In the genomic region with DNA sequence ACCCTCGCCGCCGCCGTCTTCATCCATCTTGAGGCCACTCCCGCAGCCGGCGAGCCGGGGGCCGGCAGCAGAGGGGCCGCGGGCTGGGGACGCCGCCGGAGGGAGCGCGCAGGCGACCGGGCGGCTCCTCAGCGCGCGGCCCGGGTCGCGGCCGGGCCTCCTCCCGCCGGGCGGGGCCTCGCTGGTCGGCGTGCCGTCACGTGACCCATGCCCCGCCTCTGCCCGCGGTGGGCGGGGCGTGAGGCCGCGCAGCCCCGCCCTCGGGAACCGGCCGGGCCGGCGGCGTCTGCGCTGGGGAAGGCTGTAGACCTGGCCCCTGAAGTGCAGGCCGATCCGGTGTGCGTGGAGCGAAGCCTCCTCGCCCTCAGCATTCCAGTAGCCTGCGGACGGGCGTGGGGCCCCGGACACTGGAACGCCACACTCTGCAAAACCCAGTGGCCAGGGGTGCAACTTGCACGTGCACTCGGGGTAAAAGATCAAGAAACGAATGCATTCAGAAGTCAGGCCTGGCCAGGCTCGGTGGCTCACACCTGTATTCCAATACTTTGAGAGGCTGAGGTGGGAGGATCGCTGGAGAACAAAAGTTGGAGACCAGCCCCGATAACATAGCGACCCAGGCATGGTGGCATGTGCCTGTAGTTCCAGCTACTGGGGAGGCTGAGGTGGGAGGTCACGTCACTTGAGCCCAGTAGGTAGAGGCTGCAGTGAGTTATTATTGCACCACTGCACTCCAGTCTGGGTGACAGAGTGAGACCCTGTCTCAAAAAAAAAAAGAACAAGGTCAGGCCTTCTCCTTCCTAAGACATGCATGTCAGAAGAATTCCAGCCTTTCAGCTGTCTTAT, we compare ENCODE assay signal across 8 cellular contexts. TPM values are rescaled to one million over a fixed set of nuclear protein-coding genes. Genes with fewer than 3 reads are reported as not detected.
DNase-seq lines count a peak whose midpoint lies in the region; ATAC-seq and TF ChIP-seq lines count a peak whose summit lies in the region.

A gene with protein sequence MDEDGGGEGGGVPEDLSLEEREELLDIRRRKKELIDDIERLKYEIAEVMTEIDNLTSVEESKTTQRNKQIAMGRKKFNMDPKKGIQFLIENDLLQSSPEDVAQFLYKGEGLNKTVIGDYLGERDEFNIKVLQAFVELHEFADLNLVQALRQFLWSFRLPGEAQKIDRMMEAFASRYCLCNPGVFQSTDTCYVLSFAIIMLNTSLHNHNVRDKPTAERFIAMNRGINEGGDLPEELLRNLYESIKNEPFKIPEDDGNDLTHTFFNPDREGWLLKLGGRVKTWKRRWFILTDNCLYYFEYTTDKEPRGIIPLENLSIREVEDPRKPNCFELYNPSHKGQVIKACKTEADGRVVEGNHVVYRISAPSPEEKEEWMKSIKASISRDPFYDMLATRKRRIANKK (minus strand): TSS at position 144 of the 843 bp plus-strand sequence. CDS start 117 bp downstream, at position 27.

- peak; percentile 89 for ATAC-seq in GM19463 (IDR thresholded peaks at IDR 0.05; ENCODE audit: unreplicated experiment)
- ATAC-seq in naive thymus-derived CD4-positive, alpha-beta T cell, result peak; percentile 97
- ATAC-seq in stimulated activated memory B cell treated with anti-CD40 and anti-IgM and Interleukin-4, amounts not matched to agents 10 μg/mL and 1 μg/mL and 100 μg/mL, for 72 hours, result peak; percentile 93

- peaks cover 5% of the 10 kb centered on the region for H3K27me3 Mint-ChIP-seq in Caco-2 (ENCODE audit: insufficient read depth, unreplicated experiment)
- H3K27me3 Mint-ChIP-seq in naive thymus-derived CD4-positive, alpha-beta T cell, result peaks cover 0 to 64% (median 12%) of the 10 kb centered on the region in 5 donors
- peaks cover 17% of the 10 kb centered on the region for H3K27me3 Mint-ChIP-seq in stimulated activated memory B cell treated with anti-CD40 and anti-IgM and Interleukin-4, amounts not matched to agents 10 μg/mL and 1 μg/mL and 100 μg/mL, for 72 hours

- POLR2A ChIA-PET in Caco-2 (lab: Charles Lee), result no interaction called here
- POLR2A ChIA-PET in naive thymus-derived CD4-positive, alpha-beta T cell (lab: Charles Lee), result interaction anchor here (0.6 to 1.0 kb wide), 3 partner anchors 81 to 1695 kb away, joined by 3 to 4 read pairs (median 3); no protein-coding TSS in a partner anchor

- no TSS peak for BruUV-seq in Caco-2 (replicated peaks; lab: Mats Ljungman, UMichigan)

- H3K36me3 Mint-ChIP-seq in Caco-2 (ENCODE audit: insufficient read depth, unreplicated experiment), result peaks cover 34% of the 10 kb centered on the region
- no peaks in the 10 kb centered on the region for H3K36me3 Mint-ChIP-seq in naive thymus-derived CD4-positive, alpha-beta T cell
- H3K36me3 Mint-ChIP-seq in stimulated activated memory B cell treated with anti-CD40 and anti-IgM and Interleukin-4, amounts not matched to agents 10 μg/mL and 1 μg/mL and 100 μg/mL, for 72 hours, result no peaks in the 10 kb centered on the region

- H3K36me3 ChIP-seq in Caco-2 (ENCODE audit: control insufficient read depth, insufficient read depth, low read length), result no peaks in the 10 kb centered on the region
- no peaks in the 10 kb centered on the region for H3K36me3 ChIP-seq in Peyer's patch
- H3K36me3 ChIP-seq in fibroblast of lung (ENCODE audit: control insufficient read depth, insufficient read depth, low read length), result no peaks in the 10 kb centered on the region
- H3K36me3 ChIP-seq in naive thymus-derived CD4-positive, alpha-beta T cell (ENCODE audit: control insufficient read depth in 2 of 3, insufficient read depth in 3 of 3, low read length in 3 of 3), result no peaks in the 10 kb centered on the region

- H3K4me3 ChIP-seq in Caco-2 (ENCODE audit: low read depth, low read length), result peak within 1 kb of the TSS; percentile 79
- H3K4me3 ChIP-seq in Peyer's patch, result peak within 1 kb of the TSS; percentile 82 to 99 (median 86)
- H3K4me3 ChIP-seq in fibroblast of lung (replicated peaks in 1 of 4; ENCODE audit: control extremely low read depth in 1 of 4, insufficient read depth in 1 of 4, low read depth in 3 of 4, low read length in 4 of 4), result peak within 1 kb of the TSS; percentile 88 to 96 (median 92)
- peak within 1 kb of the TSS; percentile 69 for H3K4me3 ChIP-seq in naive thymus-derived CD4-positive, alpha-beta T cell (ENCODE audit: low read length)

- H3K79me2 ChIP-seq in fibroblast of lung (ENCODE audit: control insufficient read depth, insufficient read depth, low read length), result peaks cover 43% of the 10 kb centered on the region

- H3K27me3 ChIP-seq in Caco-2 (replicated peaks; ENCODE audit: control insufficient read depth, insufficient read depth, low read length) (no peaks in the 10 kb centered on the region), Peyer's patch (no peaks in the 10 kb centered on the region), fibroblast of lung (ENCODE audit: control insufficient read depth, insufficient read depth, low read length) (no peaks in the 10 kb centered on the region)
- no peaks in the 10 kb centered on the region for H3K27me3 ChIP-seq in naive thymus-derived CD4-positive, alpha-beta T cell (ENCODE audit: control insufficient read depth in 2 of 2, insufficient read depth in 2 of 2, low read length in 2 of 2)

- H3K9ac ChIP-seq in fibroblast of lung (ENCODE audit: insufficient read depth, low read length), result peak within 1 kb of the TSS; percentile 81

- TF ChIP-seq POLR2A in Peyer's patch (IDR thresholded peaks at IDR 0.05), result peak in 1 of 2 donors; percentile 78

- no peaks in the 10 kb centered on the region for H4K20me1 ChIP-seq in fibroblast of lung (ENCODE audit: control insufficient read depth, extremely low read depth, insufficient read depth, low read length)

- H3K27ac Mint-ChIP-seq in Caco-2 (ENCODE audit: unreplicated experiment), result peak within 1 kb of the TSS; percentile 88
- H3K27ac Mint-ChIP-seq in naive thymus-derived CD4-positive, alpha-beta T cell, result peak within 1 kb of the TSS in 7 of 9 donors; percentile 31 to 83 (median 67)
- H3K27ac Mint-ChIP-seq in stimulated activated memory B cell treated with anti-CD40 and anti-IgM and Interleukin-4, amounts not matched to agents 10 μg/mL and 1 μg/mL and 100 μg/mL, for 72 hours, result peak within 1 kb of the TSS; percentile 67

- CTCF ChIA-PET in Caco-2 (lab: Charles Lee), result no interaction called here
- CTCF ChIA-PET in naive thymus-derived CD4-positive, alpha-beta T cell (lab: Charles Lee), result interaction anchor here (0.5 to 0.6 kb wide), 2 partner anchors 20 to 216 kb away, joined by 3 to 6 read pairs; no protein-coding TSS in a partner anchor

- H3K4me2 ChIP-seq in fibroblast of lung (ENCODE audit: extremely low read depth, insufficient read depth, low read length), result peak within 1 kb of the TSS; percentile 95

- peaks cover 42% of the 10 kb centered on the region for H3K4me1 Mint-ChIP-seq in Caco-2 (ENCODE audit: low read depth, unreplicated experiment)
- H3K4me1 Mint-ChIP-seq in naive thymus-derived CD4-positive, alpha-beta T cell, result peaks cover 15 to 30% (median 19%) of the 10 kb centered on the region in 7 donors
- H3K4me1 Mint-ChIP-seq in stimulated activated memory B cell treated with anti-CD40 and anti-IgM and Interleukin-4, amounts not matched to agents 10 μg/mL and 1 μg/mL and 100 μg/mL, for 72 hours, result peaks cover 22% of the 10 kb centered on the region

- H3K4me1 ChIP-seq in Caco-2, result peaks cover 71% of the 10 kb centered on the region
- peaks cover 0 to 50% (median 5%) of the 10 kb centered on the region in 4 donors for H3K4me1 ChIP-seq in Peyer's patch
- peaks cover 12% of the 10 kb centered on the region for H3K4me1 ChIP-seq in fibroblast of lung (ENCODE audit: control insufficient read depth, extremely low read depth, insufficient read depth, low read length)
- H3K4me1 ChIP-seq in naive thymus-derived CD4-positive, alpha-beta T cell (ENCODE audit: control insufficient read depth in 2 of 2, insufficient read depth in 2 of 2, low read length in 2 of 2), result peaks cover 10 to 18% of the 10 kb centered on the region in 2 donors

- H3K4me3 Mint-ChIP-seq in Caco-2 (ENCODE audit: unreplicated experiment), result peak within 1 kb of the TSS; percentile 99
- peak within 1 kb of the TSS; percentile 79 to 96 (median 92) for H3K4me3 Mint-ChIP-seq in naive thymus-derived CD4-positive, alpha-beta T cell
- H3K4me3 Mint-ChIP-seq in stimulated activated memory B cell treated with anti-CD40 and anti-IgM and Interleukin-4, amounts not matched to agents 10 μg/mL and 1 μg/mL and 100 μg/mL, for 72 hours, result peak within 1 kb of the TSS; percentile 89

- H3K9me3 ChIP-seq in Caco-2 (no peaks in the 10 kb centered on the region), Peyer's patch (no peaks in the 10 kb centered on the region), fibroblast of lung (ENCODE audit: control insufficient read depth, insufficient read depth, low read depth, low read length) (no peaks in the 10 kb centered on the region)
- no peaks in the 10 kb centered on the region for H3K9me3 ChIP-seq in naive thymus-derived CD4-positive, alpha-beta T cell (ENCODE audit: control insufficient read depth in 2 of 3, low read length in 3 of 3)

- H3K9me3 Mint-ChIP-seq in Caco-2 (ENCODE audit: unreplicated experiment), result peaks cover 7% of the 10 kb centered on the region
- peaks cover 0 to 3% (median 0%) of the 10 kb centered on the region in 11 donors for H3K9me3 Mint-ChIP-seq in naive thymus-derived CD4-positive, alpha-beta T cell
- H3K9me3 Mint-ChIP-seq in stimulated activated memory B cell treated with anti-CD40 and anti-IgM and Interleukin-4, amounts not matched to agents 10 μg/mL and 1 μg/mL and 100 μg/mL, for 72 hours, result no peaks in the 10 kb centered on the region

- peak within 1 kb of the TSS; percentile 78 to 89 (median 85) for H3K27ac ChIP-seq in Peyer's patch
- peak within 1 kb of the TSS; percentile 56 for H3K27ac ChIP-seq in fibroblast of lung (ENCODE audit: insufficient read depth, low read length)
- H3K27ac ChIP-seq in naive thymus-derived CD4-positive, alpha-beta T cell (ENCODE audit: low read depth, low read length), result peak within 1 kb of the TSS; percentile 46

- peak within 1 kb of the TSS; percentile 82 for H2AFZ ChIP-seq in fibroblast of lung (ENCODE audit: low read length)

- intact Hi-C loops in Caco-2 (cut with micrococcal nuclease; ENCODE audit: unreplicated experiment), result no loop called here
- intact Hi-C loops in naive thymus-derived CD4-positive, alpha-beta T cell (cut with micrococcal nuclease), result loop anchor here in 1 of 2 donors (2.0 to 5.0 kb wide), 4 partner anchors 14 to 1295 kb away; a partner anchor contains a TSS

- TF ChIP-seq CTCF in Caco-2 (IDR thresholded peaks at IDR 0.05; ENCODE audit: insufficient read depth in 1 of 2, low read depth in 1 of 2, low read length in 1 of 2, severe bottlenecking in 1 of 2, unreplicated experiment in 1 of 2) (no peak), Peyer's patch (IDR thresholded peaks at IDR 0.05) (no peak), fibroblast of lung (conservative IDR thresholded peaks at IDR 0.05 in 1 of 2, IDR thresholded peaks at IDR 0.05 in 1 of 2; ENCODE audit: low read depth in 1 of 2, low read length in 2 of 2) (no peak)

- peak; percentile 81 to 95 for DNase-seq in Caco-2
- DNase-seq in HPDE6-E6E7 (ENCODE audit: extremely low spot score), result peak; percentile 85
- DNase-seq in Peyer's patch, result peak; percentile 70 to 93 (median 89)
- peak; percentile 47 to 73 for DNase-seq in activated T-helper 1 cell treated with anti-CD3 and anti-CD28 coated beads, Interleukin-2, amount 50 U/mL, for 16 hours (ENCODE audit: low read depth in 1 of 2, low spot score in 1 of 2)
- DNase-seq in fibroblast of lung (ENCODE audit: low read depth in 2 of 2), result peak; percentile 64 to 70
- DNase-seq in naive thymus-derived CD4-positive, alpha-beta T cell, result peak; percentile 47 to 92 (median 74)

RNA-seq across cellular contexts. Expression of the gene that starts here (rescaled TPM):
- total RNA-seq in Caco-2 (2022) (27.8 and 29.1 TPM in 2 replicates), Peyer's patch (10 to 100 TPM; 19.0 to 70.7 (median 45.6) TPM), fibroblast of lung (24.4 and 39.1 TPM in 2 replicates)
- 38.6 and 73.3 TPM in 2 replicates for polyA plus RNA-seq in fibroblast of lung
- 26.6 and 66.0 TPM in 2 replicates for polyA plus RNA-seq in fibroblast of lung (2012)
- polyA minus RNA-seq in fibroblast of lung (ENCODE audit: low replicate concordance), result 44.2 and 57.2 TPM in 2 replicates
- 1 to 10 TPM in 4 of 5 experiments, under 1 TPM in 1; 0.99 to 9.5 (median 3.6) TPM for total RNA-seq in naive thymus-derived CD4-positive, alpha-beta T cell
- 1 to 10 TPM; 1.5 to 2.1 TPM for polyA plus RNA-seq in naive thymus-derived CD4-positive, alpha-beta T cell

Comparison
In these comparisons a context has a peak if more than half of its experiments do, and no peak if none do; other contexts are left out.
1. Peak in every context shown above with its lines: DNase-seq, ATAC-seq, H3K4me3 ChIP-seq and H3K27ac ChIP-seq.
2. RNA of the gene that starts here (polyA plus RNA-seq): 26.6 to 73.3 TPM in fibroblast of lung; 1.5 to 2.1 TPM in naive thymus-derived CD4-positive, alpha-beta T cell; every median in the first group is over 4 times any median in the second.